Comparison of ENCODE assay signal across 8 cellular contexts in the genomic region with DNA sequence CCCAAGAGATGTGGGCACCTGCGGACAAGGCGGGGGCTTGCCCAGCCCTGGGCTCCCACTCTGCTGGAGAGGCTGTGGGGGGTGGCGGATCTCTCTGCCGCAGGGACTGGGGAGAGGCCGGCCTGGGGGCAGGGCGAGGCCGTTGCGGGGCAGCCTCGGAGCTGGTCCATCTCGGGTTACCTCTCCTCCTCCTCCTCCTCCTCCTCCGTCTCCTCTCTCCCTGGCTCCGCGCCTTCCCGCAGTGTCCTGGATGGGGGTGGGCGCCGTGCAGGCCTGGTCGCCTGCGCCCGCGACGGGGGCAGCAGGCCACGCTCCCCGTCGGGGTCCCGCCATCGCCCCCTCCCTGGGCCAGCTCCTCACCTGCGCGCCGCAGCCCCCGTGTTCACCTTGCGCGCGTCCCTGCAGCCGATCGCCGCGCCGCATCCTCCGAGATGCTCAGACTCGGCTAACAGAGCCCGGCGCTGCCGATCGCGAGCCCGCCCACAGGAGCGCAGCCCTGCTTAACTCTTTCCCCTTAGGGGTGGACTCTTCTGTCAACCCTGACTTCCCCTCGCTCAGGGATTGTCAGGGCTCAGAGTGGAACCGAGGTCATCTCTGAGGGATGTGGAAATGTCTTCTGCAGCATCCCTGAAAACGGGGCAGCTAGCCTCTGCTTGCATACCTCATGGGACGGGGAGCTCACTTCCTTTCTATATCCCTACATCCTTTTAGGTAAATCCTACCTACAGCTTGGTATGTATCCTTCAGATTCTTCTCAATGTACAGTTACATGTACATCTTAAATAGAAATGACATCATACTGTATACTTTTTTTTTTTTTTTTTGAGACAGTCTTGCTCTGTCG. TPM values are rescaled to one million over a fixed set of nuclear protein-coding genes. Genes with fewer than 3 reads are reported as not detected.
DNase-seq lines count a peak whose midpoint lies in the region; ATAC-seq, FAIRE-seq and TF ChIP-seq lines count a peak whose summit lies in the region.

Gene PRRT3, minus strand, starts transcription at position 447 of the 844 bp plus-strand sequence. CDS start 2,293 bp downstream, outside the sequence.

- no TSS peak for BruUV-seq in MCF 10A (replicated peaks; lab: Mats Ljungman, UMichigan)

- CTCF ChIA-PET in MCF 10A (lab: Yijun Ruan, JAX), result interaction anchor here (0.7 kb wide), 2 partner anchors 9 to 126 kb away, joined by 4 to 6 read pairs; no protein-coding TSS in a partner anchor

- WGBS in lower leg skin, 2 donors, result 5 to 9% methylated on average over 26 to 40 of the region's 52 CpGs

- TF ChIP-seq CTCF in MCF 10A (IDR thresholded peaks at IDR 0.05; ENCODE audit: unreplicated experiment) (no peak), kidney (IDR thresholded peaks at IDR 0.05; ENCODE audit: borderline replicate concordance, extremely low read depth, insufficient read depth) (no peak), lower leg skin (IDR thresholded peaks at IDR 0.05) (no peak)

- intact Hi-C loops in MCF 10A (cut with micrococcal nuclease) (no loop called here), kidney (cut with DNase I) (no loop called here), lower leg skin (cut with DNase I; ENCODE audit: low total_unique reads) (no loop called here)

- H3K9ac ChIP-seq in kidney (ENCODE audit: low read length in 2 of 2), result peak within 1 kb of the TSS in 1 of 2 donors; percentile 26

- H3K4me3 Mint-ChIP-seq in MCF 10A (ENCODE audit: unreplicated experiment), result peak within 1 kb of the TSS; percentile 55

- no peak within 1 kb of the TSS for H3K27ac Mint-ChIP-seq in MCF 10A (ENCODE audit: low read depth, unreplicated experiment)

- peaks cover 0 to 9% of the 10 kb centered on the region in 2 donors for H3K4me1 ChIP-seq in kidney (ENCODE audit: control insufficient read depth in 1 of 2, insufficient read depth in 1 of 2, low read depth in 1 of 2, low read length in 2 of 2)

- POLR2A ChIA-PET in MCF 10A (lab: Yijun Ruan, JAX), result interaction anchor here (0.6 to 1.2 kb wide), 3 partner anchors 18 to 64 kb away, joined by 3 read pairs; partner anchors contain the start of genes CRELD1 and IL17RC

- H3K4me3 ChIP-seq in kidney (ENCODE audit: low read length in 2 of 2) (peak within 1 kb of the TSS; percentile 37 to 51), lower leg skin (ENCODE audit: low read depth, poor library complexity, severe bottlenecking) (no peak within 1 kb of the TSS)

- H3K36me3 Mint-ChIP-seq in MCF 10A (ENCODE audit: insufficient read depth, unreplicated experiment), result no peaks in the 10 kb centered on the region

- no peaks in the 10 kb centered on the region for H3K9me3 ChIP-seq in kidney (ENCODE audit: control insufficient read depth in 1 of 2, low read length in 2 of 2)

- H3K27ac ChIP-seq in kidney (ENCODE audit: low read depth in 2 of 2, low read length in 2 of 2), result no peak within 1 kb of the TSS

- no peak for FAIRE-seq in kidney (lab: Jason Lieb, UNC)

- DNase-seq in DMS53 (lab: John Stamatoyannopoulos, UW) (peak; percentile 55), T1000 (lab: John Stamatoyannopoulos, UW) (peak; percentile 19), MCF 10A (ENCODE audit: unreplicated experiment) (peak; percentile 23), kidney (peak; percentile 84), lower leg skin (ENCODE audit: low spot score in 2 of 2) (no peak)
- peak; percentile 44 to 59 for DNase-seq in stimulated activated CD4-positive, alpha-beta T cell treated with anti-CD3 and anti-CD28 coated beads, Interleukin-4, amount 100 ng/mL, for 4 hours

- peak; percentile 74 for ATAC-seq in GM19395 (IDR thresholded peaks at IDR 0.05; ENCODE audit: unreplicated experiment)
- peak; percentile 62 for ATAC-seq in HG03565 (IDR thresholded peaks at IDR 0.05; ENCODE audit: unreplicated experiment)

- H3K9me3 Mint-ChIP-seq in MCF 10A (ENCODE audit: unreplicated experiment), result no peaks in the 10 kb centered on the region

- TF ChIP-seq POLR2A in lower leg skin (IDR thresholded peaks at IDR 0.05), result no peak

- H3K27me3 Mint-ChIP-seq in MCF 10A (ENCODE audit: insufficient read depth, unreplicated experiment), result no peaks in the 10 kb centered on the region

- H3K36me3 ChIP-seq in kidney (ENCODE audit: control insufficient read depth in 1 of 2, insufficient read depth in 2 of 2, low read length in 2 of 2), result no peaks in the 10 kb centered on the region

- H3K4me1 Mint-ChIP-seq in MCF 10A (ENCODE audit: insufficient read depth, unreplicated experiment), result no peaks in the 10 kb centered on the region

RNA-seq across cellular contexts. Expression of gene PRRT3, which starts in this region (rescaled TPM):
- total RNA-seq in MCF 10A (2022) (0.83 and 1.3 TPM in 2 replicates), kidney (3.9 TPM), lower leg skin (1 to 10 TPM; 3.2 to 6.4 (median 4.0) TPM)
- polyA plus RNA-seq in kidney (ENCODE audit: insufficient read depth, low read depth, low replicate concordance), result 3.6 TPM

Comparison
In these comparisons a context has a peak if more than half of its experiments do, and no peak if none do; other contexts are left out.
1. DNase-seq: peak in DMS53 (single experiment), T1000 (single experiment), MCF 10A (single experiment), kidney (single experiment) and stimulated activated CD4-positive, alpha-beta T cell treated with anti-CD3 and anti-CD28 coated beads, Interleukin-4, amount 100 ng/mL, for 4 hours (2 of 2); none in lower leg skin (0 of 2).